Comparison of ENCODE assay signal across 30 cellular contexts in genomic region chr6:78010130-78010529, GRCh38.
"Had no signal": no experiment of that assay in that cellular context is flagged by ENCODE, and none has a peak within 500 bp of the region (broad histone marks: within the 10 kb centered on the region; RNA-seq: fewer than 3 reads in every experiment).

No MANE protein-coding gene starts in this region.

- H3K9me3 Mint-ChIP-seq: activated CD4-positive, alpha-beta T cell treated with anti-CD3 and anti-CD28 coated beads, Interleukin-2, amount 10 ng/mL, durations not matched to agents 7 days and 5 days; activated naive CD4-positive, alpha-beta T cell treated with anti-CD3 and anti-CD28 coated beads, Interleukin-2, amount 50 U/mL, for 24 hours; activated naive CD8-positive, alpha-beta T cell treated with anti-CD3 and anti-CD28 coated beads, Interleukin-2, amount 10 ng/mL, durations not matched to agents 7 days and 5 days; activated T-helper 2 cell treated with anti-CD3 and anti-CD28 coated beads, Interferon-gamma antibody, Interleukin-2, Interleukin-4, amounts not matched to agents 10 μg/mL and 5 μg/mL and 100 μg/mL, durations not matched to agents 14 hours and 24 hours and 36 hours had no signal

- H3K4me1 Mint-ChIP-seq: activated CD4-positive, alpha-beta T cell treated with anti-CD3 and anti-CD28 coated beads, Interleukin-2, amount 10 ng/mL, durations not matched to agents 7 days and 5 days; activated naive CD4-positive, alpha-beta T cell treated with anti-CD3 and anti-CD28 coated beads, Interleukin-2, amount 50 U/mL, for 24 hours; activated naive CD8-positive, alpha-beta T cell treated with anti-CD3 and anti-CD28 coated beads, Interleukin-2, amount 10 ng/mL, durations not matched to agents 7 days and 5 days had no signal

- H3K27ac ChIP-seq: ascending aorta, Peyer's patch, SJSA1 had no signal

- H3K27ac Mint-ChIP-seq: activated CD4-positive, alpha-beta T cell treated with anti-CD3 and anti-CD28 coated beads, Interleukin-2, amount 10 ng/mL, durations not matched to agents 7 days and 5 days; activated CD8-positive, alpha-beta T cell treated with anti-CD3 and anti-CD28 coated beads, Interleukin-2, amount 10 ng/mL, durations not matched to agents 7 days and 5 days; activated naive CD4-positive, alpha-beta T cell treated with anti-CD3 and anti-CD28 coated beads, Interleukin-2, amount 50 U/mL, for 24 hours; activated naive CD8-positive, alpha-beta T cell treated with anti-CD3 and anti-CD28 coated beads, Interleukin-2, amount 10 ng/mL, durations not matched to agents 7 days and 5 days; activated T-cell treated with anti-CD3 and anti-CD28 coated beads, Interleukin-2, amount 50 U/mL, for 24 hours; activated T-helper 2 cell treated with anti-CD3 and anti-CD28 coated beads, Interferon-gamma antibody, Interleukin-2, Interleukin-4, amounts not matched to agents 10 μg/mL and 5 μg/mL and 100 μg/mL, durations not matched to agents 14 hours and 24 hours and 36 hours had no signal

- H3K27me3 ChIP-seq: ascending aorta, Peyer's patch, SJSA1 had no signal

- DNase-seq: activated CD4-positive, alpha-beta T cell treated with anti-CD3 and anti-CD28 coated beads, Interleukin-2, amount 10 ng/mL, durations not matched to agents 7 days and 5 days; activated CD4-positive, alpha-beta T cell treated with anti-CD3 and anti-CD28 coated beads, Interleukin-2, amount 50 U/mL, for 48 hours; activated CD8-positive, alpha-beta T cell treated with anti-CD3 and anti-CD28 coated beads, Interleukin-2, amount 10 ng/mL, durations not matched to agents 7 days and 5 days; activated gamma-delta T cell; activated naive CD4-positive, alpha-beta T cell treated with Interleukin-2 at 50 U/mL for 16 hours; activated naive CD8-positive, alpha-beta T cell treated with anti-CD3 and anti-CD28 coated beads, Interleukin-2, amount 10 ng/mL, durations not matched to agents 7 days and 5 days; activated T-cell treated with anti-CD3 and anti-CD28 coated beads, Interleukin-2, amount 50 U/mL, for 24 hours; amygdala; NCI-H1105; NCI-H1417 treated with DMSO at 0.1 percent for 48 hours; NCI-H187 treated with DMSO at 0.1 percent for 48 hours; NCI-H2081; NCI-H2171 treated with DMSO at 0.1 percent for 48 hours; NCI-H2227 treated with DMSO at 0.1 percent for 48 hours; NCI-H446; NCI-H510A treated with DMSO at 0.1 percent for 48 hours; NCI-H526 treated with DMSO at 0.1 percent for 48 hours; NK-92 treated with Interleukin-12 subunit alpha and Interleukin-12 subunit beta, amount 100 ng/mL, for 24 hours; PC-3; Peyer's patch; RPMI8226; SHP77 treated with DMSO at 0.1 percent for 48 hours; SW 1271; T-helper 1 cell; T-helper 2 cell; T-helper 9 cell had no signal

- H3K4me3 Mint-ChIP-seq: activated CD4-positive, alpha-beta T cell treated with anti-CD3 and anti-CD28 coated beads, Interleukin-2, amount 10 ng/mL, durations not matched to agents 7 days and 5 days; activated CD8-positive, alpha-beta T cell treated with anti-CD3 and anti-CD28 coated beads, Interleukin-2, amount 10 ng/mL, durations not matched to agents 7 days and 5 days; activated naive CD4-positive, alpha-beta T cell treated with anti-CD3 and anti-CD28 coated beads, Interleukin-2, amount 50 U/mL, for 24 hours; activated naive CD8-positive, alpha-beta T cell treated with anti-CD3 and anti-CD28 coated beads, Interleukin-2, amount 10 ng/mL, durations not matched to agents 7 days and 5 days; activated T-cell treated with anti-CD3 and anti-CD28 coated beads, Interleukin-2, amount 50 U/mL, for 24 hours had no signal

- H3K4me1 ChIP-seq: ascending aorta, Peyer's patch, SJSA1 had no signal

- H3K9me3 ChIP-seq: ascending aorta, Peyer's patch, SJSA1 had no signal

- H3K27me3 Mint-ChIP-seq: activated CD4-positive, alpha-beta T cell treated with anti-CD3 and anti-CD28 coated beads, Interleukin-2, amount 10 ng/mL, durations not matched to agents 7 days and 5 days; activated naive CD4-positive, alpha-beta T cell treated with anti-CD3 and anti-CD28 coated beads, Interleukin-2, amount 50 U/mL, for 24 hours; activated naive CD8-positive, alpha-beta T cell treated with anti-CD3 and anti-CD28 coated beads, Interleukin-2, amount 10 ng/mL, durations not matched to agents 7 days and 5 days; activated T-cell treated with anti-CD3 and anti-CD28 coated beads, Interleukin-2, amount 50 U/mL, for 24 hours had no signal

- H3K36me3 ChIP-seq: ascending aorta, Peyer's patch, SJSA1 had no signal

- H3K4me3 ChIP-seq: ascending aorta, Peyer's patch, SJSA1 had no signal

- H3K36me3 Mint-ChIP-seq: activated naive CD4-positive, alpha-beta T cell treated with anti-CD3 and anti-CD28 coated beads, Interleukin-2, amount 50 U/mL, for 24 hours; activated naive CD8-positive, alpha-beta T cell treated with anti-CD3 and anti-CD28 coated beads, Interleukin-2, amount 10 ng/mL, durations not matched to agents 7 days and 5 days had no signal
